ENCODE assay signal across 20 cellular contexts in genomic region chr6:134309227-134309626, GRCh38. TPM values are rescaled to one million over a fixed set of nuclear protein-coding genes. Genes with fewer than 3 reads are reported as not detected.
DNase-seq lines count a peak whose midpoint lies in the region; ATAC-seq, FAIRE-seq and TF ChIP-seq lines count a peak whose summit lies in the region.
"Had no signal": no experiment of that assay in that cellular context is flagged by ENCODE, and none has a peak within 500 bp of the region (broad histone marks: within the 10 kb centered on the region; RNA-seq: fewer than 3 reads in every experiment).

No MANE protein-coding gene starts in this region.

- peak in 1 of 10 donors; percentile 81 for DNase-seq in dorsolateral prefrontal cortex
- DNase-seq in pons (ENCODE audit: low spot score) = peak; percentile 66
- no peak for DNase-seq in urothelium cell line (ENCODE audit: low spot score)
- DNase-seq in NCI-H2227 (lab: John Stamatoyannopoulos, UW; ENCODE audit: unreplicated experiment) = no peak
- DNase-seq: DND-41; GDM1; MV-4-11; NCI-H1417; NCI-H187 treated with DMSO at 0.1 percent for 48 hours; NCI-H446 treated with DMSO at 0.1 percent for 48 hours; NK-92 treated with Interleukin-12 subunit alpha and Interleukin-12 subunit beta, amount 100 ng/mL, for 24 hours; OCI-M1; SHP77 treated with DMSO at 0.1 percent for 48 hours had no signal

- no peak for TF ChIP-seq CTCF in dorsolateral prefrontal cortex (IDR thresholded peaks at IDR 0.05 in 54 of 56, conservative IDR thresholded peaks at IDR 0.05 in 2 of 56; ENCODE audit: low read depth in 1 of 56, partially characterized antibody in 56 of 56)

- H3K4me3 ChIP-seq in BLaER1 (no peak overlapping the region), dorsolateral prefrontal cortex (peak overlapping the region in 32 of 59 donors; percentile 0 to 41 (median 24))

- no peaks in the 10 kb centered on the region; the same call in 1 of the 2 replicates for H4K20me1 ChIP-seq in BLaER1

- H3K9me3 ChIP-seq in BLaER1 = no peaks in the 10 kb centered on the region

- intact Hi-C loops in dorsolateral prefrontal cortex (cut with DNase I) = no loop called here

- H3K4me2 ChIP-seq in BLaER1 = peak overlapping the region; percentile 29; the same call in 1 of the 2 replicates

- no peak for FAIRE-seq in urothelium cell line (lab: Jason Lieb, UNC)
- FAIRE-seq: GM12891, GM18507, H54 had no signal

- H3K27me3 ChIP-seq in BLaER1 (no peaks in the 10 kb centered on the region), dorsolateral prefrontal cortex (no peaks in the 10 kb centered on the region)

- H3K4me1 ChIP-seq in BLaER1 = peaks cover 95% of the 10 kb centered on the region

- no peak overlapping the region for H3K9ac ChIP-seq in BLaER1

- peaks cover 41% of the 10 kb centered on the region; the same call in 1 of the 2 replicates for H3K36me3 ChIP-seq in BLaER1

- ATAC-seq in HG03571 (IDR thresholded peaks at IDR 0.05; ENCODE audit: unreplicated experiment) (no peak), GM18517 (IDR thresholded peaks at IDR 0.05; ENCODE audit: unreplicated experiment) (no peak)

- peak overlapping the region; percentile 21; the same call in 1 of the 2 replicates for H3K27ac ChIP-seq in BLaER1
- peak overlapping the region; percentile 51 for H3K27ac ChIP-seq in angular gyrus (ENCODE audit: low read depth, low read length)
- peak overlapping the region in 58 of 59 donors; percentile 55 to 99 (median 95) for H3K27ac ChIP-seq in dorsolateral prefrontal cortex

RNA-seq across cellular contexts. Expression of gene SGK1, which starts 8.7 kb away (rescaled TPM):
- total RNA-seq in dorsolateral prefrontal cortex = 100 to 1,000 TPM in 82 of 120 experiments, 10 to 100 TPM in 38; 31.4 to 701 (median 120) TPM

Comparison
In these comparisons a context has a peak if more than half of its experiments do, and no peak if none do; other contexts are left out.
1. H3K27ac ChIP-seq: peak in every context shown above with its lines; median percentile 95 in dorsolateral prefrontal cortex; 51 in angular gyrus; 21 in BLaER1.